ENCODE assay signal across 8 cellular contexts in genomic region chr9:96449522-96449843, GRCh38. TPM values are rescaled to one million over a fixed set of nuclear protein-coding genes. Genes with fewer than 3 reads are reported as not detected.
DNase-seq lines count a peak whose midpoint lies in the region; ATAC-seq and TF ChIP-seq lines count a peak whose summit lies in the region.

No MANE protein-coding gene starts in this region.

- TF ChIP-seq CTCF in astrocyte of the cerebellum (IDR thresholded peaks at IDR 0.05; ENCODE audit: low read depth, low read length, missing control alignments) (no peak), liver (IDR thresholded peaks at IDR 0.05; ENCODE audit: low read depth, low read length, missing input control) (no peak), type B pancreatic cell (conservative IDR thresholded peaks at IDR 0.05) (no peak)

- peaks cover 0 to 18% (median 9%) of the 10 kb centered on the region in 4 donors for H3K4me1 ChIP-seq in liver (ENCODE audit: control insufficient read depth in 4 of 4, insufficient read depth in 4 of 4, low read length in 3 of 4)

- ATAC-seq in HG03439 (IDR thresholded peaks at IDR 0.05; ENCODE audit: unreplicated experiment): peak; percentile 12

- H3K4me3 Mint-ChIP-seq in type B pancreatic cell: peak overlapping the region; percentile 86

- H3K27ac ChIP-seq in liver (ENCODE audit: low read depth in 1 of 2, low read length in 2 of 2): peak overlapping the region in 1 of 2 donors; percentile 61

- H3K4me1 Mint-ChIP-seq in type B pancreatic cell (ENCODE audit: unreplicated experiment): peaks cover 17% of the 10 kb centered on the region

- no peaks in the 10 kb centered on the region for H3K27me3 ChIP-seq in liver (ENCODE audit: control insufficient read depth in 4 of 4, insufficient read depth in 4 of 4, low read length in 3 of 4)

- H3K9me3 Mint-ChIP-seq in type B pancreatic cell: no peaks in the 10 kb centered on the region

- peak overlapping the region; percentile 66 for H3K4me3 ChIP-seq in astrocyte of the cerebellum (ENCODE audit: low read depth, low read length)
- peak overlapping the region; percentile 35 to 90 (median 70) for H3K4me3 ChIP-seq in liver (ENCODE audit: low read depth in 1 of 3, low read length in 3 of 3)

- WGBS in liver: 1% methylated on average over 7 of the region's 7 CpGs

- peaks cover 11% of the 10 kb centered on the region for H3K27me3 Mint-ChIP-seq in type B pancreatic cell

- peak; percentile 2 for DNase-seq in stimulated activated CD8-positive, alpha-beta memory T cell treated with anti-CD3 and anti-CD28 coated beads, Interleukin-4, amount 100 ng/mL, for 24 hours (ENCODE audit: low read depth)
- no peak for DNase-seq in stimulated activated CD8-positive, alpha-beta memory T cell treated with anti-CD3 and anti-CD28 coated beads, Interleukin-4, amount 100 ng/mL, for 48 hours
- no peak for DNase-seq in astrocyte of the cerebellum (ENCODE audit: low read depth)
- DNase-seq in type B pancreatic cell (ENCODE audit: extremely low spot score, unreplicated experiment): no peak
- DNase-seq in erythroblast (lab: John Stamatoyannopoulos, UW): no peak
- DNase-seq in NCI-H2029 treated with DMSO at 0.1 percent for 48 hours (lab: John Stamatoyannopoulos, UW): no peak

- no peak for TF ChIP-seq RAD21 in liver (IDR thresholded peaks at IDR 0.05)

- in situ Hi-C loops in astrocyte of the cerebellum (cut with HindIII; ENCODE audit: low sequenced_read_pairs): no loop called here

- peak overlapping the region; percentile 55 for H3K27ac Mint-ChIP-seq in type B pancreatic cell

- no peak overlapping the region for H3K9ac ChIP-seq in liver (ENCODE audit: low read depth in 1 of 2, low read length in 2 of 2)

- no peak for TF ChIP-seq POLR2A in erythroblast (IDR thresholded peaks at IDR 0.05; ENCODE audit: low read length)

- H3K36me3 ChIP-seq in liver (ENCODE audit: control insufficient read depth in 4 of 4, insufficient read depth in 3 of 4, low read depth in 1 of 4, low read length in 3 of 4): no peaks in the 10 kb centered on the region

- no peaks in the 10 kb centered on the region for H3K36me3 Mint-ChIP-seq in type B pancreatic cell

- H3K9me3 ChIP-seq in liver (ENCODE audit: control insufficient read depth in 4 of 4, low read length in 3 of 4): no peaks in the 10 kb centered on the region

TF ChIP-seq in liver, 16 proteins besides CTCF, POLR2A, EP300 and RAD21:
- no peak for TF ChIP-seq NR2F2 (IDR thresholded peaks at IDR 0.05)
- TF ChIP-seq, protein P1, sequence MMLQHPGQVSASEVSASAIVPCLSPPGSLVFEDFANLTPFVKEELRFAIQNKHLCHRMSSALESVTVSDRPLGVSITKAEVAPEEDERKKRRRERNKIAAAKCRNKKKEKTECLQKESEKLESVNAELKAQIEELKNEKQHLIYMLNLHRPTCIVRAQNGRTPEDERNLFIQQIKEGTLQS (IDR thresholded peaks at IDR 0.05): no peak
- no peak for TF ChIP-seq TAF1 (conservative IDR thresholded peaks at IDR 0.05)
- TF ChIP-seq HNF4G (IDR thresholded peaks at IDR 0.05): no peak
- no peak for TF ChIP-seq JUND (IDR thresholded peaks at IDR 0.05)
- no peak for TF ChIP-seq HNF4A (conservative IDR thresholded peaks at IDR 0.05)
- no peak for TF ChIP-seq EGR1 (IDR thresholded peaks at IDR 0.05; ENCODE audit: low read depth in 2 of 2)
- no peak for TF ChIP-seq MAX (IDR thresholded peaks at IDR 0.05)
- no peak for TF ChIP-seq GABPA (IDR thresholded peaks at IDR 0.05 in 1 of 2, conservative IDR thresholded peaks at IDR 0.05 in 1 of 2)
- TF ChIP-seq SP1 (IDR thresholded peaks at IDR 0.05): no peak
- no peak for TF ChIP-seq REST (IDR thresholded peaks at IDR 0.05)
- TF ChIP-seq FOXA2 (IDR thresholded peaks at IDR 0.05): no peak
- no peak for TF ChIP-seq RXRA (IDR thresholded peaks at IDR 0.05)
- TF ChIP-seq FOXA1 (IDR thresholded peaks at IDR 0.05): no peak
- no peak for TF ChIP-seq ZBTB33 (IDR thresholded peaks at IDR 0.05)
- no peak for TF ChIP-seq YY1 (IDR thresholded peaks at IDR 0.05)

RNA-seq across cellular contexts. Expression of gene HABP4, which starts 0.5 kb away (rescaled TPM):
- total RNA-seq in liver: 1 to 10 TPM; 2.6 to 3.3 TPM
- polyA plus RNA-seq in liver: 1 to 10 TPM; 1.1 to 4.0 TPM
- total RNA-seq in type B pancreatic cell (ENCODE audit: low replicate concordance): 10.1 and 19.4 TPM in 2 replicates

RNA-seq across cellular contexts. Expression of gene ZNF367, which starts 31.3 kb away (rescaled TPM):
- total RNA-seq in liver: 10 to 100 TPM in 1 of 2 donors, 1 to 10 TPM in 1; 1.8 to 18.1 TPM
- 1 to 10 TPM in 1 of 2 donors, under 1 TPM in 1; 0.36 to 2.1 TPM for polyA plus RNA-seq in liver
- 4.3 and 7.2 TPM in 2 replicates for total RNA-seq in type B pancreatic cell (ENCODE audit: low replicate concordance)
